ENCODE assay signal across 9 cellular contexts in genomic region chr5:78574731-78575161, GRCh38.
DNase-seq lines count a peak whose midpoint lies in the region; ATAC-seq lines count a peak whose summit lies in the region.
"Had no signal": no experiment of that assay in that cellular context is flagged by ENCODE, and none has a peak within 500 bp of the region (broad histone marks: within the 10 kb centered on the region; RNA-seq: fewer than 3 reads in every experiment).

No MANE protein-coding gene starts in this region.

- no peaks in the 10 kb centered on the region for H3K36me3 Mint-ChIP-seq in dendritic cell treated with granulocyte-macrophage colony-stimulating factor and Interleukin-4, amounts not matched to agents 40 ng/mL and 50 ng/mL, for 4 days (ENCODE audit: low read depth)
- no peaks in the 10 kb centered on the region for H3K36me3 Mint-ChIP-seq in activated CD4-positive, alpha-beta T cell treated with anti-CD3 and anti-CD28 coated beads, Interleukin-2, amount 10 ng/mL, durations not matched to agents 24 days and 14 days (ENCODE audit: low read depth)

- intact Hi-C loops in dendritic cell treated with granulocyte-macrophage colony-stimulating factor and Interleukin-4, amounts not matched to agents 40 ng/mL and 50 ng/mL, for 4 days (cut with micrococcal nuclease) = no loop called here
- intact Hi-C loops in activated CD4-positive, alpha-beta T cell treated with anti-CD3 and anti-CD28 coated beads, Interleukin-2, amount 10 ng/mL, durations not matched to agents 24 days and 14 days (cut with micrococcal nuclease) = no loop called here

- DNase-seq in renal cortical epithelial cell (ENCODE audit: low read depth) (peak; percentile 49), ecto neural progenitor cell (ENCODE audit: low spot score) (no peak), DMS79 treated with DMSO at 0.1 percent for 48 hours (lab: John Stamatoyannopoulos, UW) (no peak)
- no peak for DNase-seq in activated CD4-positive, alpha-beta T cell treated with anti-CD3 and anti-CD28 coated beads, Interleukin-2, amount 10 ng/mL, durations not matched to agents 24 days and 14 days
- DNase-seq: NCI-H1417 had no signal

- H3K4me3 Mint-ChIP-seq in dendritic cell treated with granulocyte-macrophage colony-stimulating factor and Interleukin-4, amounts not matched to agents 40 ng/mL and 50 ng/mL, for 4 days = no peak overlapping the region
- no peak overlapping the region for H3K4me3 Mint-ChIP-seq in activated CD4-positive, alpha-beta T cell treated with anti-CD3 and anti-CD28 coated beads, Interleukin-2, amount 10 ng/mL, durations not matched to agents 24 days and 14 days

- H3K9me3 Mint-ChIP-seq in dendritic cell treated with granulocyte-macrophage colony-stimulating factor and Interleukin-4, amounts not matched to agents 40 ng/mL and 50 ng/mL, for 4 days = no peaks in the 10 kb centered on the region
- no peaks in the 10 kb centered on the region for H3K9me3 Mint-ChIP-seq in activated CD4-positive, alpha-beta T cell treated with anti-CD3 and anti-CD28 coated beads, Interleukin-2, amount 10 ng/mL, durations not matched to agents 24 days and 14 days

- peak overlapping the region; percentile 81 for H3K27ac Mint-ChIP-seq in dendritic cell treated with granulocyte-macrophage colony-stimulating factor and Interleukin-4, amounts not matched to agents 40 ng/mL and 50 ng/mL, for 4 days
- no peak overlapping the region for H3K27ac Mint-ChIP-seq in activated CD4-positive, alpha-beta T cell treated with anti-CD3 and anti-CD28 coated beads, Interleukin-2, amount 10 ng/mL, durations not matched to agents 24 days and 14 days

- ATAC-seq in GM18868 (IDR thresholded peaks at IDR 0.05; ENCODE audit: unreplicated experiment) (peak; percentile 92), HG03342 (IDR thresholded peaks at IDR 0.05; ENCODE audit: unreplicated experiment) (peak; percentile 91), HG03457 (IDR thresholded peaks at IDR 0.05; ENCODE audit: unreplicated experiment) (no peak)

- no peaks in the 10 kb centered on the region for H3K27me3 Mint-ChIP-seq in dendritic cell treated with granulocyte-macrophage colony-stimulating factor and Interleukin-4, amounts not matched to agents 40 ng/mL and 50 ng/mL, for 4 days
- H3K27me3 Mint-ChIP-seq in activated CD4-positive, alpha-beta T cell treated with anti-CD3 and anti-CD28 coated beads, Interleukin-2, amount 10 ng/mL, durations not matched to agents 24 days and 14 days = peaks cover 2% of the 10 kb centered on the region

- H3K4me1 Mint-ChIP-seq in dendritic cell treated with granulocyte-macrophage colony-stimulating factor and Interleukin-4, amounts not matched to agents 40 ng/mL and 50 ng/mL, for 4 days (ENCODE audit: low read depth) = peaks cover 70% of the 10 kb centered on the region
- H3K4me1 Mint-ChIP-seq in activated CD4-positive, alpha-beta T cell treated with anti-CD3 and anti-CD28 coated beads, Interleukin-2, amount 10 ng/mL, durations not matched to agents 24 days and 14 days = no peaks in the 10 kb centered on the region
